Comparison of ENCODE assay signal across 12 cellular contexts in the genomic region with DNA sequence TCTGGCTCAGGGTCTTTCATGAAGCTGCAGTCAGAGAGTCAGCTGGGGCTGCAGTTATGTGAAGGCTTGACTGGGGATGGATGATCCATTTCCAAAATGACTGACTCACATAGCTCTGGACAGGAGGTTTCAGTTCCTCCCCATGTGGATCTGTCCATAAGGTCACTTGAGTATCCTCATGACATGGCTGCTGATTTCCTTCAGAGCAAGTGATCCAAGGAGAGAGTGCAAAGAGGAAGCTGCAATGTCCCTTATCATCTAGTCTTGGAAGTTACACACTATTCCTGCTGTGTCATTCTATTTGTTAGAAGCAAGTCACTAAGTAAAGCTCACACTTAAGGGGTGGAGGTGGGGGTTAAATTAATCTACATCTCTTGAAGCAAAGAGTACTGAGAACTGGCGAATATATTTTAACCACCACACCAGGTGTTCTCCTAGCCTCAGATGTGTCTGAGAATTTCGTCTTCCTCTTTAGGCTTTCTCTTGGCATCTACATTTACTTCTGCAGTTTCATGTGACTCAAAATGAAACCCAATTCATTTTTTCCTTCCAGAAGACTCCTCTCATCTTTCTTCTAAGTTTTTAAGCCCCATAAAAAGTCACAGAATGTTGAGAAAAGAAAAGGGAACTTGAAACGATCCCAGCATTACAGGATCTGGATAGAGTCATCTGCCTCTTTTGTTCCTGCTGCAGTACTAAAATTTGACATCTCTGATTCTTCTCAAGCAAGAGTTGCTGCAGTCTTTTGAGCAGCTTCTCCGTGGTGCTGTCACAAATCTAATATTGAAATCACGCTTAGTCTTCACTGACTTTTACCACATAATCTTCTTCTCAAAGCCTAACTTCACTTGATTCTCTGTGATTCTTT. TPM values are rescaled to one million over a fixed set of nuclear protein-coding genes. Genes with fewer than 3 reads are reported as not detected.
DNase-seq lines count a peak whose midpoint lies in the region; ATAC-seq and TF ChIP-seq lines count a peak whose summit lies in the region.
"Had no signal": no experiment of that assay in that cellular context is flagged by ENCODE, and none has a peak within 500 bp of the region (broad histone marks: within the 10 kb centered on the region; RNA-seq: fewer than 3 reads in every experiment).

No MANE protein-coding gene starts in this region.

- H3K4me1 ChIP-seq in trophoblast cell (ENCODE audit: control insufficient read depth in 1 of 2, insufficient read depth in 2 of 2, low read length in 2 of 2): peaks cover 3% of the 10 kb centered on the region in 2 experiments

- TF ChIP-seq CTCF in fibroblast of villous mesenchyme (IDR thresholded peaks at IDR 0.05; ENCODE audit: insufficient read depth, low read depth, low read length): no peak

- H2AK5ac ChIP-seq in trophoblast cell (ENCODE audit: low read length): no peak overlapping the region

- H2BK120ac ChIP-seq in trophoblast cell (ENCODE audit: insufficient read depth, low read length, poor library complexity): no peak overlapping the region

- no peak overlapping the region for H2AFZ ChIP-seq in trophoblast cell (ENCODE audit: insufficient read depth, low read length, poor library complexity)

- no peak overlapping the region for H3K4me2 ChIP-seq in trophoblast cell (ENCODE audit: low read length)

- H2BK12ac ChIP-seq in trophoblast cell (ENCODE audit: low read length): no peak overlapping the region

- H4K91ac ChIP-seq in trophoblast cell (ENCODE audit: low read depth, low read length): no peak overlapping the region

- H4K8ac ChIP-seq in trophoblast cell (ENCODE audit: low read depth, low read length): no peak overlapping the region

- no peaks in the 10 kb centered on the region for H3K79me2 ChIP-seq in trophoblast cell (ENCODE audit: control insufficient read depth, insufficient read depth, low read length, poor library complexity)

- DNase-seq in fibroblast of villous mesenchyme (ENCODE audit: low read depth) (peak; percentile 27), NCI-H1694 treated with DMSO at 0.1 percent for 48 hours (lab: John Stamatoyannopoulos, UW) (no peak), DMS 273 treated with DMSO at 0.1 percent for 48 hours (lab: John Stamatoyannopoulos, UW) (no peak), trophoblast cell (no peak)
- DNase-seq in activated effector memory CD4-positive, alpha-beta T cell treated with anti-CD3 and anti-CD28 coated beads, Interleukin-2, amount 50 U/mL, for 16 hours: no peak
- DNase-seq: activated CD4-positive, alpha-beta memory T cell treated with anti-CD3 and anti-CD28 coated beads, Interleukin-2, amount 10 ng/mL, durations not matched to agents 7 days and 5 days; NCI-H524 treated with DMSO at 0.1 percent for 48 hours had no signal

- no peak overlapping the region for H2BK5ac ChIP-seq in trophoblast cell (ENCODE audit: low read depth, low read length, poor library complexity)

- H3K27me3 ChIP-seq in trophoblast cell (ENCODE audit: insufficient read depth, low read length): no peaks in the 10 kb centered on the region

- no peak overlapping the region for H3K23ac ChIP-seq in trophoblast cell (ENCODE audit: low read length)

- no peak overlapping the region for H4K12ac ChIP-seq in trophoblast cell (ENCODE audit: low read depth, low read length)

- no peak overlapping the region for H3K4ac ChIP-seq in trophoblast cell (ENCODE audit: low read depth, low read length)

- no peak overlapping the region for H3K27ac ChIP-seq in trophoblast cell (ENCODE audit: low read depth, low read length)

- no peaks in the 10 kb centered on the region for H3K36me3 ChIP-seq in trophoblast cell (ENCODE audit: control insufficient read depth in 1 of 2, insufficient read depth in 2 of 2, low read length in 2 of 2)

- no CpG with 5 or more reads among the region's 5 CpGs for WGBS in trophoblast cell (ENCODE audit: extremely low coverage, insufficient coverage, insufficient read length)

- no peak overlapping the region for H3K4me3 ChIP-seq in fibroblast of villous mesenchyme (ENCODE audit: low read depth, low read length)
- no peak overlapping the region for H3K4me3 ChIP-seq in trophoblast cell (ENCODE audit: low read depth, low read length)

- no peak overlapping the region for H3K14ac ChIP-seq in trophoblast cell (ENCODE audit: low read length)

- no peaks in the 10 kb centered on the region for H3K79me1 ChIP-seq in trophoblast cell (ENCODE audit: low read length)

- no peak overlapping the region for H3K18ac ChIP-seq in trophoblast cell (ENCODE audit: low read length)

- ATAC-seq in GM18867 (IDR thresholded peaks at IDR 0.05; ENCODE audit: unreplicated experiment): peak; percentile 86
- ATAC-seq in GM21786 (IDR thresholded peaks at IDR 0.05; ENCODE audit: unreplicated experiment): peak; percentile 85
- peak; percentile 78 for ATAC-seq in HG03571 (IDR thresholded peaks at IDR 0.05; ENCODE audit: unreplicated experiment)

- H3K9me3 ChIP-seq in trophoblast cell (ENCODE audit: insufficient read depth, low read depth, low read length): no peaks in the 10 kb centered on the region

- H3K9ac ChIP-seq in trophoblast cell (ENCODE audit: low read length): no peak overlapping the region

RNA-seq across cellular contexts. Expression of a gene that starts 3.8 kb away (rescaled TPM):
- total RNA-seq in fibroblast of villous mesenchyme: 0.32 and 0.43 TPM in 2 replicates
- 0.49 and 0.64 TPM in 2 replicates for polyA plus RNA-seq in trophoblast cell (2013)
- total RNA-seq: activated CD4-positive, alpha-beta memory T cell treated with anti-CD3 and anti-CD28 coated beads, Interleukin-2, amount 10 ng/mL, durations not matched to agents 7 days and 5 days; endothelial cell of umbilical vein had no signal

RNA-seq across cellular contexts. Expression of a gene that starts 47.7 kb away (rescaled TPM):
- not detected in 2 replicates for total RNA-seq in fibroblast of villous mesenchyme
- polyA plus RNA-seq in trophoblast cell (2013): 0.03 TPM in 1 of 2 replicates, not detected in the other
- total RNA-seq: activated CD4-positive, alpha-beta memory T cell treated with anti-CD3 and anti-CD28 coated beads, Interleukin-2, amount 10 ng/mL, durations not matched to agents 7 days and 5 days; endothelial cell of umbilical vein; mononuclear cell had no signal
- polyA plus RNA-seq: endothelial cell of umbilical vein had no signal
